ENCODE assay signal across 8 cellular contexts in the genomic region with DNA sequence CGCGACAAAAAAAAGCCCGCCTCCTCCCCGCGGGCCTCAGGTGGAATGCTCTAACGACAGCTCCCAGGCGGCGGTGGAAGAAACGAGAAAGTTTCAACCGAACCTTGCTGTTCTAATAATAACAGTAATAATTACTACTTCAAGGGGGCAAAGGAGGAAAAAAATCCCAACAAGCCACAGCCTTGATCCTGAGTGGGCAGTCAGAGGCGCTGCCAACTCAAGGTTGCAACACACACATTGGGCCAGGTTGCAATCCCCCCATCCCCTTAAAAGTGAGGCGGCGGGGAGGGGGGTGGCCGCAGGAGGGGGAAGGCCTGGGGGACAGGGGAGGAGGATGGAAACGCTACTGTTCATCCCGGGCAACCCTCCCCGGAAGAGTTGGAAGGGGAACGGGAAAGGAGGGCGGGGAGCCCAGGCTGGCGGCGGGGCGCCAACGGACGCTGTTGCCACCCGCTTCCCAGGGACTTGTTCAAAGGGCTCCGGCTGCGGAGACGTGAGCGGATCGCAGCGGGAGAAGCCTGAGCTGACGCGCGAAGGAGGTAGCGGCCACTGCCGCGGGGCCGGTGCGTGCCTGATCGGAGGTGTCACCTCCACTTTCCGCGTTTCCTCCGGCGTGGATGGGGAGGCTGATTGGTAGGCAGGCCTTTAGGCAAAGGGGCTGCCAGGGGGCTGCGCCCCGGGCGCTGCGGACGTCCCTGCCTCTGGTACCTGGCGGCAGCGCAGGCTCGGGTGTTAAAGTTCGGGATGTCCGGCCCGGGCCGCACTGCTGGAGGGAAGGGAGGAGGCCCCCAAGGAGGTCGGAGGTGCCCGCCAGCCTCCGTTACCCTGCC. TPM values are rescaled to one million over a fixed set of nuclear protein-coding genes. Genes with fewer than 3 reads are reported as not detected.
A peak's percentile ranks its signal among the peaks of the same experiment; 100 is the strongest.
DNase-seq lines count a peak whose midpoint lies in the region; ATAC-seq and TF ChIP-seq lines count a peak whose summit lies in the region.

No MANE protein-coding gene starts in this region.

- no peaks in the 10 kb centered on the region for H4K20me1 ChIP-seq in GM23248 (ENCODE audit: insufficient read depth)

- ATAC-seq in mucosa of descending colon (peak; percentile 14), HG02970 (IDR thresholded peaks at IDR 0.05; ENCODE audit: low FRiP score, unreplicated experiment) (no peak)

- DNase-seq in CD1c-positive myeloid dendritic cell (ENCODE audit: extremely low spot score): peak; percentile 54
- peak; percentile 81 for DNase-seq in GM23248
- peak; percentile 22 to 79 for DNase-seq in NCI-H526 (lab: John Stamatoyannopoulos, UW)
- peak; percentile 65 for DNase-seq in activated T-cell treated with anti-CD3 and anti-CD28 coated beads, Interleukin-2, amount 50 U/mL, for 1 hour
- DNase-seq in epithelial cell of proximal tubule (ENCODE audit: low read depth): no peak
- peak; percentile 55 to 81 (median 78) for DNase-seq in mucosa of descending colon
- peak; percentile 33 for DNase-seq in stimulated activated CD8-positive, alpha-beta memory T cell treated with anti-CD3 and anti-CD28 coated beads, Interleukin-7, amount 100 ng/mL, for 24 hours (ENCODE audit: low read depth)

- peak overlapping the region; percentile 85 for H3K9ac ChIP-seq in GM23248

- H3K4me1 ChIP-seq in GM23248 (ENCODE audit: insufficient read depth) (peaks cover 29% of the 10 kb centered on the region), mucosa of descending colon (ENCODE audit: low read depth) (peaks cover 28% of the 10 kb centered on the region)

- 1% methylated on average over 45 to 52 of the region's 59 CpGs for WGBS in GM23248 (ENCODE audit: low coverage in 1 of 2, low lambda C conversion rate in 2 of 2, missing lambda C conversion rate in 2 of 2), 2 experiments

- intact Hi-C loops in mucosa of descending colon (cut with DNase I, micrococcal nuclease): no loop called here

- H3K9me2 ChIP-seq in GM23248 (ENCODE audit: insufficient read depth): no peaks in the 10 kb centered on the region

- peaks cover 31% of the 10 kb centered on the region for H3K79me2 ChIP-seq in GM23248 (ENCODE audit: insufficient read depth)

- no peaks in the 10 kb centered on the region for H3K27me3 ChIP-seq in GM23248 (replicated peaks; ENCODE audit: insufficient read depth)

- no peak for TF ChIP-seq CTCF in epithelial cell of proximal tubule (conservative IDR thresholded peaks at IDR 0.05; ENCODE audit: low read depth, low read length)
- TF ChIP-seq CTCF in mucosa of descending colon (IDR thresholded peaks at IDR 0.05): no peak

- in situ Hi-C loops in GM23248 (cut with MboI): no loop called here

- H3K4me3 ChIP-seq in GM23248 (peak overlapping the region; percentile 82), epithelial cell of proximal tubule (ENCODE audit: low read depth, low read length) (peak overlapping the region; percentile 96), mucosa of descending colon (peak overlapping the region; percentile 64)

- peak overlapping the region; percentile 86 for H2AFZ ChIP-seq in GM23248

- H3K4me2 ChIP-seq in GM23248 (ENCODE audit: unreplicated experiment): peak overlapping the region; percentile 91

- H3K36me3 ChIP-seq in GM23248 (ENCODE audit: low read depth): no peaks in the 10 kb centered on the region
- no peaks in the 10 kb centered on the region for H3K36me3 ChIP-seq in mucosa of descending colon (ENCODE audit: low read depth)

- peak overlapping the region; percentile 87 for H3K27ac ChIP-seq in GM23248

- H3K9me3 ChIP-seq in GM23248 (ENCODE audit: low read depth): no peaks in the 10 kb centered on the region
- no peaks in the 10 kb centered on the region for H3K9me3 ChIP-seq in mucosa of descending colon

- peaks cover 41% of the 10 kb centered on the region for H3F3A ChIP-seq in GM23248 (ENCODE audit: insufficient read depth)

RNA-seq across cellular contexts. Expression of a gene that starts 0.6 kb away (rescaled TPM):
- total RNA-seq in GM23248 (2014; rRNA removed; shearing (Covaris generic)): 47.4 and 78.9 TPM in 2 replicates
- polyA plus RNA-seq in GM23248 (2016; fragmentation: Nextera tagmentation; extraction: Ambion mirVana): 26.7 and 27.2 TPM in 2 replicates
- total RNA-seq in epithelial cell of proximal tubule: 30.4 and 31.6 TPM in 2 replicates
- total RNA-seq in mucosa of descending colon: 100 to 1,000 TPM; 105 to 131 (median 117) TPM
